In genomic region chr3:13565581-13566461, GRCh38 we compare ENCODE assay signal across 12 cellular contexts. TPM values are rescaled to one million over a fixed set of nuclear protein-coding genes. Genes with fewer than 3 reads are reported as not detected.
"Had no signal": no experiment of that assay in that cellular context is flagged by ENCODE, and none has a peak within 500 bp of the region (broad histone marks: within the 10 kb centered on the region; RNA-seq: fewer than 3 reads in every experiment).

No MANE protein-coding gene starts in this region.

- H3K27me3 ChIP-seq: gastroesophageal sphincter, hepatocyte, ovary had no signal

- H3K4me3 Mint-ChIP-seq: activated T-cell treated with anti-CD3 and anti-CD28 coated beads, Interleukin-2, amount 50 U/mL, for 4 hours; nephron had no signal

- H3K9me3 ChIP-seq: gastroesophageal sphincter, ovary, stomach had no signal

- H3K36me3 ChIP-seq: gastroesophageal sphincter, ovary, stomach had no signal

- H2AFZ ChIP-seq: hepatocyte had no signal

- H3K4me3 ChIP-seq: gastroesophageal sphincter, hepatocyte, lung, ovary, skin epidermis, stomach had no signal

- ATAC-seq: activated T-cell treated with anti-CD3 and anti-CD28 coated beads, Interleukin-2, amount 50 U/mL, for 4 hours; gastroesophageal sphincter had no signal

- H3K9me3 Mint-ChIP-seq: activated T-cell treated with anti-CD3 and anti-CD28 coated beads, Interleukin-2, amount 50 U/mL, for 4 hours; nephron had no signal

- H3K4me2 ChIP-seq: hepatocyte had no signal

- H3K27ac Mint-ChIP-seq: nephron had no signal

- H3K27ac ChIP-seq: gastroesophageal sphincter, hepatocyte, ovary, stomach had no signal

- DNase-seq: activated T-cell treated with anti-CD3 and anti-CD28 coated beads, Interleukin-2, amount 50 U/mL, for 4 hours; caudate nucleus; cortex of kidney; effector memory CD4-positive, alpha-beta T cell; ovary; stomach had no signal

RNA-seq across cellular contexts. Expression of gene FBLN2, which starts 16.9 kb away (rescaled TPM):
- total RNA-seq: T-helper 1 cell treated with Interleukin-12 subunit alpha and Interleukin-12 subunit beta and Interleukin-4 antibody, amounts not matched to agents 30 ng/mL and 1 ng/mL, for 36 hours had no signal
